14 cellular contexts compared by ENCODE assay signal in the genomic region with DNA sequence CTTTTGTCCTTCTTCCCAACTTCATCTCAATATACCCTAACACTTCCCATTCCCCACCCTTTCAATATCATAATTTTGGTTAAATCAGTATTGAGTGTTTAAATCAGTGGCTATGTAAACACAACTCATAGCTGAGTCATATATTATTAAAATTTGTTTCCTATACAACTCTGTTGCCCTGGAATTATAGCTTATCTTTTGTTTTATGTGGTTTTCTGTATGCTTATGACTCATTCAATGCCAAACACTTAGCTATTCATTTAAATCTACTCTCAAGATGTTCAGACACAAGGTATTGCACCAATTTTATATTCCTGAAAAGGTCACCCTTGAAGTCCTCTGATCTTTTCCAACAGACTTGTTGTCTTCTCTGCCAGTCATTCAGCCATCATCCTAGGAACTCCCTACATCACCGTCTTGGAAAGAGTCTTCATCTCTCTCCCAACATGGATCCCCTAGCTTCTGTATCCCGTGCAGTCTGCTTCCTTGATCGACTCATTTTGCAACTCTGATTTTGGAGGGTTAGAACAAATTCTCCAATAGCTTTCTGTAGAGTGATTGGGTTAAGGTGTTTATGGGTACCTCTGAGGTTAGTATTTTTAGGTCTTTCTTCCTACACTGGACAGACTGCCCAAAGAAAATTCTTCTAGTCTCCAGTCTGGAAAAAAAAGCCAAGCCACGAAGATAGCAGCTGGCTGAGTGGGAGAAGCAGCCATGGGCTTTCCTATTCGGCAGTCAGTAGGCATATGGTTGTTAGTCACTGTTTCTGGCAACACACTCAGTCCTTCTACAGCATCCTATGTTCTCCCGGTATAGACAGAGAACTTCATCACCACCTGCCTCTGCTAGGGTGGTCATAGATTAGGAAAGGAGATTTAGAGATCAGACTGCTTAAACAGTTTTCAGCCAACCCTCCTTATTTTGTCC.
DNase-seq lines count a peak whose midpoint lies in the region; ATAC-seq and TF ChIP-seq lines count a peak whose summit lies in the region.
"Had no signal": no experiment of that assay in that cellular context is flagged by ENCODE, and none has a peak within 500 bp of the region (broad histone marks: within the 10 kb centered on the region; RNA-seq: fewer than 3 reads in every experiment).

No MANE protein-coding gene starts in this region.

- no peak overlapping the region for H2BK15ac ChIP-seq in neuronal stem cell (ENCODE audit: low read length)

- H4K91ac ChIP-seq in neuronal stem cell (ENCODE audit: low read depth, low read length, poor library complexity) = no peak overlapping the region

- no peak overlapping the region for H3K27ac ChIP-seq in WERI-Rb-1
- H3K27ac ChIP-seq in Peyer's patch = no peak overlapping the region
- H3K27ac ChIP-seq in neuronal stem cell (replicated peaks; ENCODE audit: low read length) = no peak overlapping the region
- H3K27ac ChIP-seq: neural progenitor cell, transverse colon had no signal

- H3K9me3 ChIP-seq in WERI-Rb-1 (ENCODE audit: severe bottlenecking) (no peaks in the 10 kb centered on the region), Peyer's patch (no peaks in the 10 kb centered on the region), neuronal stem cell (replicated peaks in 1 of 2; ENCODE audit: control insufficient read depth in 2 of 2, insufficient read depth in 1 of 2, low read depth in 1 of 2, low read length in 2 of 2) (no peaks in the 10 kb centered on the region)
- H3K9me3 ChIP-seq: transverse colon had no signal

- no peak overlapping the region for H3K4me2 ChIP-seq in neuronal stem cell (ENCODE audit: insufficient read depth, low read length, poor library complexity, severe bottlenecking)
- H3K4me2 ChIP-seq: neural progenitor cell had no signal

- ATAC-seq in omental fat pad (ENCODE audit: low FRiP score) = no peak
- ATAC-seq: activated CD8-positive, alpha-beta T cell treated with anti-CD3 and anti-CD28 coated beads, Interleukin-2, amount 10 ng/mL, durations not matched to agents 7 days and 5 days; left ventricle myocardium superior had no signal

- H3K23ac ChIP-seq in neuronal stem cell (ENCODE audit: low read depth, low read length, poor library complexity) = no peak overlapping the region

- H3K18ac ChIP-seq in neuronal stem cell (ENCODE audit: low read length) = no peak overlapping the region

- H3K27me3 ChIP-seq in WERI-Rb-1 (ENCODE audit: insufficient read depth, low read depth, severe bottlenecking) (no peaks in the 10 kb centered on the region), Peyer's patch (no peaks in the 10 kb centered on the region), neuronal stem cell (ENCODE audit: control insufficient read depth in 3 of 3, insufficient read depth in 3 of 3, low read depth in 1 of 3, low read length in 3 of 3) (no peaks in the 10 kb centered on the region)
- H3K27me3 ChIP-seq: neural progenitor cell, transverse colon had no signal

- no peak overlapping the region for H2BK12ac ChIP-seq in neuronal stem cell (ENCODE audit: low read length)

- no peak overlapping the region for H3K4ac ChIP-seq in neuronal stem cell (ENCODE audit: low read length)

- no peak overlapping the region for H2BK5ac ChIP-seq in neuronal stem cell (ENCODE audit: low read length)

- TF ChIP-seq POLR2A in Peyer's patch (IDR thresholded peaks at IDR 0.05) = no peak

- H2AFZ ChIP-seq in neuronal stem cell (ENCODE audit: low read length) = no peak overlapping the region
- H2AFZ ChIP-seq: neural progenitor cell had no signal

- no peak overlapping the region for H3K9ac ChIP-seq in neuronal stem cell (ENCODE audit: low read depth, low read length, poor library complexity)
- H3K9ac ChIP-seq: neural progenitor cell had no signal

- no peaks in the 10 kb centered on the region for H3K36me3 ChIP-seq in WERI-Rb-1
- no peaks in the 10 kb centered on the region for H3K36me3 ChIP-seq in Peyer's patch
- no peaks in the 10 kb centered on the region for H3K36me3 ChIP-seq in neuronal stem cell (replicated peaks in 1 of 2; ENCODE audit: control insufficient read depth in 2 of 2, insufficient read depth in 2 of 2, low read length in 2 of 2)
- H3K36me3 ChIP-seq: neural progenitor cell, transverse colon had no signal

- no peak overlapping the region for H3K14ac ChIP-seq in neuronal stem cell (ENCODE audit: low read length)

- no peak overlapping the region for H2AK5ac ChIP-seq in neuronal stem cell (ENCODE audit: low read depth, low read length)

- H3K4me3 ChIP-seq in WERI-Rb-1 (ENCODE audit: low read depth, low read length) = no peak overlapping the region
- H3K4me3 ChIP-seq in Peyer's patch = no peak overlapping the region
- no peak overlapping the region for H3K4me3 ChIP-seq in neuronal stem cell (ENCODE audit: low read length in 2 of 2)
- H3K4me3 ChIP-seq: neural progenitor cell, transverse colon had no signal

- TF ChIP-seq CTCF in WERI-Rb-1 (IDR thresholded peaks at IDR 0.05; ENCODE audit: low read depth, low read length) = no peak
- TF ChIP-seq CTCF in Peyer's patch (IDR thresholded peaks at IDR 0.05) = no peak
- no peak for TF ChIP-seq CTCF in omental fat pad (IDR thresholded peaks at IDR 0.05)

- H2BK120ac ChIP-seq in neuronal stem cell (ENCODE audit: low read depth, low read length) = no peak overlapping the region

- DNase-seq in A172 (ENCODE audit: low spot score) (peak; percentile 69), HT-29 (ENCODE audit: low spot score) (peak; percentile 86), WERI-Rb-1 (peak; percentile 11), foreskin melanocyte (peak; percentile 65), Peyer's patch (no peak), neuronal stem cell (ENCODE audit: low spot score) (no peak), omental fat pad (ENCODE audit: low spot score) (no peak), GM19240 (ENCODE audit: insufficient read length, low spot score) (no peak)
- DNase-seq: activated CD8-positive, alpha-beta T cell treated with anti-CD3 and anti-CD28 coated beads, Interleukin-2, amount 10 ng/mL, durations not matched to agents 7 days and 5 days; activated naive CD4-positive, alpha-beta T cell; H7; left ventricle myocardium superior; transverse colon had no signal

- no CpG with 5 or more reads among the region's 6 CpGs for WGBS in neuronal stem cell (ENCODE audit: extremely low coverage in 2 of 2, insufficient read length in 2 of 2, insufficient replicate concordance in 1 of 2), 2 donors

- H3K79me1 ChIP-seq in neuronal stem cell (ENCODE audit: low read depth, low read length) = no peaks in the 10 kb centered on the region

- no peaks in the 10 kb centered on the region for H3K4me1 ChIP-seq in Peyer's patch
- H3K4me1 ChIP-seq in neuronal stem cell (ENCODE audit: control insufficient read depth in 2 of 2, insufficient read depth in 1 of 2, low read depth in 1 of 2, low read length in 2 of 2) = no peaks in the 10 kb centered on the region
- H3K4me1 ChIP-seq: neural progenitor cell, transverse colon had no signal

- no peak overlapping the region for H4K8ac ChIP-seq in neuronal stem cell (ENCODE audit: low read depth, low read length)

Comparison
In these comparisons a context has a peak if more than half of its experiments do, and no peak if none do; other contexts are left out.
1. DNase-seq: peak in A172 (single experiment), HT-29 (single experiment), WERI-Rb-1 (single experiment) and foreskin melanocyte (single experiment); none in Peyer's patch (0 of 3), neuronal stem cell (single experiment), omental fat pad (single experiment) and GM19240 (single experiment).